ENCODE assay signal across 13 cellular contexts in the genomic region with DNA sequence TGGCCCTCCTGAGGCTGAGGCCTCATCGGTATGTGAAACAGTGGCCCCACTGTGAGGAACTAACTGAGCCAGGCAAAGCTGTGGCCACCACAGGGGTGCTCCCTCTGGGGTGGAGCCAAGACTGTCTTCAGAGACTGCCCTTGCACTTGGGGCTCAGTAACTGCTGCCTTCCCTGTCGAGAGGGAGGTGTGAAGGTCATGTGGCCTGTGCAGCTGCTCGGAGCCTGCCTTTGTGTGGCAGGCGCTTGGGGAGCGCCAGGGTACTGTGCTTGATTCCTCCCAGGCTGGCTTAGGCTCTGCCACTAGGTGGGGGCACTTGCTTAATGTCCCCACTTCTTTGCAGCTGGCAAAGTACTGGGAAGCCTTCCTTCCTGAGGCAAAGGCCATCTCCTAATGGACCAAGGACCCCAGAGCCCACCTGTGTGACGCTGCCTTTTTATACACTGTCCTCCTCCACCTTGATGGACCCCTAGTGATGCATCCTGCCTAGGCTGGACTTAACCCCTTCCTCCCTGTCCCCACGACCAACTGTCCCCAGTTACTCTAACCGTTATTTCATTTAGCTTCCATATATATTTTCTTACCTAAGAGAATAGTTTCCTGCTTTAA. TPM values are rescaled to one million over a fixed set of nuclear protein-coding genes. Genes with fewer than 3 reads are reported as not detected.
DNase-seq lines count a peak whose midpoint lies in the region; ATAC-seq, FAIRE-seq and TF ChIP-seq lines count a peak whose summit lies in the region.
"Had no signal": no experiment of that assay in that cellular context is flagged by ENCODE, and none has a peak within 500 bp of the region (broad histone marks: within the 10 kb centered on the region; RNA-seq: fewer than 3 reads in every experiment).

No MANE protein-coding gene starts in this region.

- H3K36me3 Mint-ChIP-seq in naive B cell = peaks cover under 1 to 4% of the 10 kb centered on the region in 2 donors

- POLR2A ChIA-PET in GM10248 (lab: Yijun Ruan, JAX) = no interaction called here

- no peaks in the 10 kb centered on the region for H4K20me1 ChIP-seq in OCI-LY1 (ENCODE audit: insufficient read depth, low read length)

- peaks cover 63% of the 10 kb centered on the region for H3K36me3 ChIP-seq in OCI-LY1 (ENCODE audit: insufficient read depth, low read length)

- CTCF ChIA-PET in GM10248 (lab: Yijun Ruan, JAX) = interaction anchor here (1.1 to 2.1 kb wide), 4 partner anchors 8 to 16 kb away, joined by 3 to 14 read pairs (median 4); no protein-coding TSS in a partner anchor

- H3K27ac ChIP-seq in OCI-LY1 (ENCODE audit: low read depth, low read length, poor library complexity, severe bottlenecking) = no peak overlapping the region
- H3K27ac ChIP-seq: neutrophil, testis had no signal

- TF ChIP-seq CTCF in GM10248 (IDR thresholded peaks at IDR 0.05; ENCODE audit: control extremely low read depth, extremely low read depth, low read depth, missing control alignments) = peak; percentile 15
- TF ChIP-seq CTCF in OCI-LY1 (IDR thresholded peaks at IDR 0.05; ENCODE audit: low read length) = peak; percentile 21; the same call in 1 of the 2 replicates
- TF ChIP-seq CTCF in D721Med (IDR thresholded peaks at IDR 0.05; ENCODE audit: insufficient read depth, missing control alignments) = no peak

- ATAC-seq in naive B cell (ENCODE audit: low read depth in 2 of 2) (peak; percentile 96 to 97), HG03045 (IDR thresholded peaks at IDR 0.05; ENCODE audit: unreplicated experiment) (no peak)

- peak overlapping the region in 1 of 8 donors; percentile 47 for H3K4me3 Mint-ChIP-seq in naive B cell

- no peak for DNase-seq in GM10248 (ENCODE audit: extremely low spot score)
- DNase-seq in erythroblast (lab: John Stamatoyannopoulos, UW) = peak; percentile 36 to 58
- DNase-seq in naive B cell = peak; percentile 33
- no peak for DNase-seq in D721Med (ENCODE audit: insufficient read length, low spot score)
- DNase-seq in NCI-H146 (lab: John Stamatoyannopoulos, UW) = no peak
- no peak for DNase-seq in inferior parietal cortex (ENCODE audit: extremely low spot score)
- DNase-seq: NCI-H1048, T-helper 2 cell, testis had no signal

- no peak overlapping the region for H3K9ac ChIP-seq in OCI-LY1 (ENCODE audit: low read length)

- H3K27me3 ChIP-seq in OCI-LY1 (ENCODE audit: insufficient read depth, low read length) = no peaks in the 10 kb centered on the region
- H3K27me3 ChIP-seq: neutrophil, testis had no signal

- H3K4me2 ChIP-seq in OCI-LY1 (ENCODE audit: low read length) = no peak overlapping the region

- H3K9me3 Mint-ChIP-seq in naive B cell = no peaks in the 10 kb centered on the region

- H3K27ac Mint-ChIP-seq in naive B cell = peak overlapping the region in 5 of 6 donors; percentile 22 to 85 (median 41)

- no peaks in the 10 kb centered on the region for H3K79me2 ChIP-seq in OCI-LY1 (ENCODE audit: insufficient read depth, low read length)

- peaks cover 25 to 28% (median 27%) of the 10 kb centered on the region in 3 donors for H3K4me1 Mint-ChIP-seq in naive B cell

- H2AFZ ChIP-seq in OCI-LY1 (ENCODE audit: low read length) = no peak overlapping the region

- H3K9me3 ChIP-seq in OCI-LY1 (ENCODE audit: low read length) = no peaks in the 10 kb centered on the region
- H3K9me3 ChIP-seq: neutrophil, testis had no signal

- no peak for FAIRE-seq in D721Med (lab: Jason Lieb, UNC)
- FAIRE-seq: GM12891 had no signal

- no peak overlapping the region for H3K4me3 ChIP-seq in OCI-LY1 (ENCODE audit: low read depth, low read length, poor library complexity, severe bottlenecking)
- H3K4me3 ChIP-seq: testis had no signal

- H3K9me2 ChIP-seq in OCI-LY1 (ENCODE audit: low read depth, low read length) = no peaks in the 10 kb centered on the region

- no peak for TF ChIP-seq POLR2A in erythroblast (IDR thresholded peaks at IDR 0.05; ENCODE audit: low read length)

- H3F3A ChIP-seq in OCI-LY1 (ENCODE audit: insufficient read depth, low read length) = no peaks in the 10 kb centered on the region

- H3K27me3 Mint-ChIP-seq in naive B cell = no peaks in the 10 kb centered on the region

- no peaks in the 10 kb centered on the region for H3K4me1 ChIP-seq in OCI-LY1 (ENCODE audit: insufficient read depth, low read length, severe bottlenecking)

RNA-seq across cellular contexts. Expression of a gene that starts 14.2 kb away (rescaled TPM):
- polyA plus RNA-seq in naive B cell (ENCODE audit: low read depth in 6 of 6) = 10 to 100 TPM; 55.7 to 95.8 (median 59.7) TPM

RNA-seq across cellular contexts. Expression of a gene that starts 25.5 kb away (rescaled TPM):
- 100 to 1,000 TPM; 419 to 599 (median 451) TPM for polyA plus RNA-seq in naive B cell (ENCODE audit: low read depth in 6 of 6)

RNA-seq across cellular contexts. Expression of a gene that starts 41.5 kb away (rescaled TPM):
- 100 to 1,000 TPM in 2 of 6 donors, 10 to 100 TPM in 4; 56.3 to 109 (median 78.0) TPM for polyA plus RNA-seq in naive B cell (ENCODE audit: low read depth in 6 of 6)

RNA-seq across cellular contexts. Expression of a gene that starts 43.7 kb away (rescaled TPM):
- polyA plus RNA-seq in naive B cell (ENCODE audit: low read depth in 6 of 6) = 100 to 1,000 TPM; 260 to 473 (median 320) TPM

Comparison
In these comparisons a context has a peak if more than half of its experiments do, and no peak if none do; other contexts are left out.
1. DNase-seq: peak in erythroblast (2 of 2) and naive B cell (single experiment); none in GM10248 (single experiment), D721Med (single experiment), NCI-H146 (single experiment) and inferior parietal cortex (single experiment).